In the genomic region with DNA sequence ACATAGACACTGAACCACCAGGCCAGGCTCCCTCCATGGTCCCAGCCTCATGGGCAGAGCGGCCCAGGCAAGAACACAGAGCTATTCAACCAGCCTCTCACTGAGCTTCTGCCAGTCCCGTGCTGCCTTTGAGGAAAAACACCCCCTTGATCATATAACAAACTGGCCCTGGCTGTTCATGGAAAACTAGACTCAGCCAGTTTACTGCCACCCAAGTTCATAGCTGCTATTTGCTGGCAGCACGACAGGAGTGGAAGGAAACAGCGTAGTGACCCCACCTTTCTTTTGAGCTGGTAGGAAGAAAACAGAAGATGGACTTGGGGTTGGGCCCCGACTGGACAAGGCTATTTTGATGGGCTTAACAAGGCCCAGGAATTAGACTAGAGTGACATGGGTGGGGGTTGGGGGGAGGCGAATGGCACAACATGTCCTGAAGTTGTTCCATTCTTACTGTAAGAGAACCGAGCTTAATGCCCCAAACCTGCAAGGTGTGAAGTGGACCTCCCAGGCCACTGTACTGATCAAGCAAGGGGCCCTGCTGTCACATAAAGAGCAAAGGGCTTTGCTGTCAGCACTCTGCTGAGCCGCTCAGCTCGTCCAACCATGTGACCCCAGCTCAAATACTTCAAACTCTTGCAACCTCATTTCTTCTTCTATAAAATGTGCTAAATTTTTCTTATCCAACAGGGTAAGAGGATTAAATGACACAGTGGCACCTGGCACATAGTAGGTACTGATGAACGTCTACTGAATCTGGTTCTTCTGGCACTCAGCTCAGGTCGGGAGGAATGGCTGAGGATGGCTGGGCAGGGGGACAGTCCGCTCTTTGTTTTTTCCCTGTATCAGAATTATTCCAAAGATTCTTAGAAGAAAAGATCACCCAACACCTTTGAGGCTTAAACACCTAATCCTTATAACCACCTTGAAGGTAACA, we compare ENCODE assay signal across 9 cellular contexts. TPM values are rescaled to one million over a fixed set of nuclear protein-coding genes. Genes with fewer than 3 reads are reported as not detected.
DNase-seq lines count a peak whose midpoint lies in the region; ATAC-seq and TF ChIP-seq lines count a peak whose summit lies in the region.
"Had no signal": no experiment of that assay in that cellular context is flagged by ENCODE, and none has a peak within 500 bp of the region (broad histone marks: within the 10 kb centered on the region; RNA-seq: fewer than 3 reads in every experiment).

No MANE protein-coding gene starts in this region.

- no peak overlapping the region for H3K14ac ChIP-seq in mesenchymal stem cell (ENCODE audit: low read length in 2 of 2)

- no peak for DNase-seq in activated CD4-positive, alpha-beta T cell treated with anti-CD3 and anti-CD28 coated beads for 36 hours
- DNase-seq in activated CD4-positive, alpha-beta T cell treated with anti-CD3 and anti-CD28 coated beads, Interleukin-2, amount 50 U/mL, for 4 hours = no peak
- DNase-seq in astrocyte of the hippocampus (ENCODE audit: low read depth, low spot score) (peak; percentile 48), mesenchymal stem cell (peak; percentile 14), thoracic aorta (ENCODE audit: low spot score) (no peak), occipital lobe (lab: John Stamatoyannopoulos, UW) (no peak), NCI-H345 treated with DMSO at 0.1 percent for 48 hours (lab: John Stamatoyannopoulos, UW; ENCODE audit: unreplicated experiment) (no peak)

- no peak overlapping the region for H4K91ac ChIP-seq in mesenchymal stem cell (ENCODE audit: low read length)

- H3K27ac ChIP-seq in mesenchymal stem cell (ENCODE audit: low read length, poor library complexity, severe bottlenecking) (no peak overlapping the region), thoracic aorta (peak overlapping the region; percentile 83 to 95)
- H3K27ac ChIP-seq: SJSA1 had no signal

- no peak for ATAC-seq in activated CD4-positive, alpha-beta T cell treated with anti-CD3 and anti-CD28 coated beads for 36 hours
- ATAC-seq in thoracic aorta (ENCODE audit: insufficient number of reproducible peaks, low FRiP score, low read depth) (no peak), HG02678 (IDR thresholded peaks at IDR 0.05; ENCODE audit: unreplicated experiment) (no peak)

- H3K18ac ChIP-seq in mesenchymal stem cell (ENCODE audit: low read depth in 1 of 2, low read length in 2 of 2) = no peak overlapping the region

- no peaks in the 10 kb centered on the region for H3K79me1 ChIP-seq in mesenchymal stem cell (replicated peaks; ENCODE audit: low read length, poor library complexity, severe bottlenecking)

- no peak overlapping the region for H2AFZ ChIP-seq in mesenchymal stem cell (ENCODE audit: low read depth, low read length)

- H2AK5ac ChIP-seq in mesenchymal stem cell (ENCODE audit: low read length, severe bottlenecking) = no peak overlapping the region

- H3K27me3 Mint-ChIP-seq in activated CD4-positive, alpha-beta T cell treated with anti-CD3 and anti-CD28 coated beads for 36 hours = no peaks in the 10 kb centered on the region

- no peak overlapping the region for H2BK120ac ChIP-seq in mesenchymal stem cell (ENCODE audit: low read depth, low read length)

- H3K9me3 Mint-ChIP-seq in activated CD4-positive, alpha-beta T cell treated with anti-CD3 and anti-CD28 coated beads for 36 hours (ENCODE audit: low read depth) = no peaks in the 10 kb centered on the region

- POLR2A ChIA-PET in activated CD4-positive, alpha-beta T cell treated with anti-CD3 and anti-CD28 coated beads for 36 hours (lab: Charles Lee) = interaction anchor here (0.7 to 1.1 kb wide), 5 partner anchors 11 to 604 kb away, joined by 3 to 4 read pairs (median 4); no protein-coding TSS in a partner anchor

- H3K4me1 ChIP-seq in mesenchymal stem cell (ENCODE audit: control insufficient read depth, insufficient read depth, low read depth, low read length) (peaks cover 22% of the 10 kb centered on the region), thoracic aorta (ENCODE audit: control insufficient read depth in 1 of 2, low read depth in 2 of 2) (peaks cover 27 to 81% of the 10 kb centered on the region in 2 donors)

- no peaks in the 10 kb centered on the region for H3K9me3 ChIP-seq in mesenchymal stem cell (ENCODE audit: control insufficient read depth, low read length)
- H3K9me3 ChIP-seq in thoracic aorta = no peaks in the 10 kb centered on the region
- H3K9me3 ChIP-seq: SJSA1 had no signal

- H3K27ac Mint-ChIP-seq in activated CD4-positive, alpha-beta T cell treated with anti-CD3 and anti-CD28 coated beads for 36 hours = peak overlapping the region; percentile 90

- no peak for TF ChIP-seq CTCF in thoracic aorta (IDR thresholded peaks at IDR 0.05)

- H3K23ac ChIP-seq in mesenchymal stem cell (ENCODE audit: low read length in 2 of 2) = no peak overlapping the region

- no peak overlapping the region for H3K4me2 ChIP-seq in mesenchymal stem cell (ENCODE audit: low read length, poor library complexity, severe bottlenecking)

- peaks cover 60% of the 10 kb centered on the region for H3K4me1 Mint-ChIP-seq in activated CD4-positive, alpha-beta T cell treated with anti-CD3 and anti-CD28 coated beads for 36 hours

- no peak overlapping the region for H4K8ac ChIP-seq in mesenchymal stem cell (ENCODE audit: low read length)

- no peaks in the 10 kb centered on the region for H3K27me3 ChIP-seq in mesenchymal stem cell (ENCODE audit: control insufficient read depth in 1 of 2, insufficient read depth in 1 of 2, low read length in 2 of 2)
- H3K27me3 ChIP-seq in thoracic aorta (replicated peaks; ENCODE audit: insufficient read depth) = no peaks in the 10 kb centered on the region
- H3K27me3 ChIP-seq: SJSA1 had no signal

- no peak overlapping the region for H2BK5ac ChIP-seq in mesenchymal stem cell (ENCODE audit: low read depth, low read length, poor library complexity, severe bottlenecking)

- no peak overlapping the region for H3K4ac ChIP-seq in mesenchymal stem cell (ENCODE audit: low read depth in 1 of 2, low read length in 2 of 2)

- peaks cover 18% of the 10 kb centered on the region for H3K36me3 Mint-ChIP-seq in activated CD4-positive, alpha-beta T cell treated with anti-CD3 and anti-CD28 coated beads for 36 hours (ENCODE audit: low read depth)

- intact Hi-C loops in activated CD4-positive, alpha-beta T cell treated with anti-CD3 and anti-CD28 coated beads for 36 hours (cut with DNase I, micrococcal nuclease) = loop anchor here (1.0 to 2.0 kb wide), 2 partner anchors 38 to 132 kb away; no protein-coding TSS in a partner anchor

- no peak overlapping the region for H3K9ac ChIP-seq in mesenchymal stem cell (ENCODE audit: low read length)

- CTCF ChIA-PET in activated CD4-positive, alpha-beta T cell treated with anti-CD3 and anti-CD28 coated beads for 36 hours (lab: Charles Lee) = interaction anchor here (0.6 to 4.5 kb wide), 14 partner anchors 12 to 555 kb away, joined by 3 to 20 read pairs (median 4); no protein-coding TSS in a partner anchor

- no peak overlapping the region for H3K4me3 ChIP-seq in mesenchymal stem cell (ENCODE audit: insufficient read depth in 1 of 2, low read depth in 1 of 2, low read length in 2 of 2)
- H3K4me3 ChIP-seq in thoracic aorta = peak overlapping the region; percentile 89
- H3K4me3 ChIP-seq: SJSA1 had no signal

- H3K36me3 ChIP-seq in mesenchymal stem cell (ENCODE audit: control insufficient read depth in 1 of 2, insufficient read depth in 2 of 2, low read depth in 1 of 2, low read length in 2 of 2) (peaks cover 12% of the 10 kb centered on the region in 2 experiments), thoracic aorta (no peaks in the 10 kb centered on the region)

- WGBS in mesenchymal stem cell = 97% methylated on average over 12 of the region's 12 CpGs

- no peak overlapping the region for H2BK12ac ChIP-seq in mesenchymal stem cell (ENCODE audit: low read length in 2 of 2)

- H3K4me3 Mint-ChIP-seq in activated CD4-positive, alpha-beta T cell treated with anti-CD3 and anti-CD28 coated beads for 36 hours = peak overlapping the region; percentile 88

- H2BK15ac ChIP-seq in mesenchymal stem cell (ENCODE audit: low read depth, poor library complexity, severe bottlenecking) = peak overlapping the region; percentile 12

RNA-seq across cellular contexts. Expression of gene FBXL22, which starts 1.5 kb away (rescaled TPM):
- under 1 TPM; 0.61 to 0.69 TPM for total RNA-seq in activated CD4-positive, alpha-beta T cell treated with anti-CD3 and anti-CD28 coated beads for 36 hours
- polyA plus RNA-seq in mesenchymal stem cell (2013, experiment 1 of 2) = 0.11 TPM
- 0.10 TPM for polyA plus RNA-seq in mesenchymal stem cell (2013, experiment 2 of 2)
- 10 to 100 TPM; 21.2 to 62.1 TPM for total RNA-seq in thoracic aorta
- total RNA-seq in occipital lobe = 0.47 TPM

Comparison
In these comparisons a context has a peak if more than half of its experiments do, and no peak if none do; other contexts are left out.
1. DNase-seq: peak in astrocyte of the hippocampus (single experiment) and mesenchymal stem cell (single experiment); none in activated CD4-positive, alpha-beta T cell treated with anti-CD3 and anti-CD28 coated beads for 36 hours (single experiment), activated CD4-positive, alpha-beta T cell treated with anti-CD3 and anti-CD28 coated beads, Interleukin-2, amount 50 U/mL, for 4 hours (0 of 2), thoracic aorta (single experiment), occipital lobe (single experiment) and NCI-H345 treated with DMSO at 0.1 percent for 48 hours (single experiment).
2. RNA of gene FBXL22, which starts 1.5 kb away (total RNA-seq): 21.2 to 62.1 TPM in thoracic aorta; 0.61 to 0.69 TPM in activated CD4-positive, alpha-beta T cell treated with anti-CD3 and anti-CD28 coated beads for 36 hours and 0.47 TPM in occipital lobe (single experiment); every median in the first group is over 10 times any median in the second.